ENCODE assay signal across 28 cellular contexts in genomic region chr3:61913657-61914056, GRCh38.
"Had no signal": no experiment of that assay in that cellular context is flagged by ENCODE, and none has a peak within 500 bp of the region (broad histone marks: within the 10 kb centered on the region; RNA-seq: fewer than 3 reads in every experiment).

No MANE protein-coding gene starts in this region.

- H2AFZ ChIP-seq: hepatocyte had no signal

- H3K27me3 ChIP-seq: gastrocnemius medialis, hepatocyte, spleen, suprapubic skin, tibial nerve had no signal

- H3K4me2 ChIP-seq: hepatocyte had no signal

- H3K36me3 ChIP-seq: gastrocnemius medialis, spleen, suprapubic skin, tibial nerve had no signal

- H3K4me3 ChIP-seq: gastrocnemius medialis, hepatocyte, spleen, suprapubic skin, tibial nerve had no signal

- H3K4me1 ChIP-seq: spleen had no signal

- DNase-seq: activated CD4-positive, alpha-beta T cell treated with anti-CD3 and anti-CD28 coated beads for 4 hours; activated CD4-positive, alpha-beta T cell treated with anti-CD3 and anti-CD28 coated beads, Interleukin-2, amount 50 U/mL, for 4 hours; activated naive CD4-positive, alpha-beta T cell; activated T-cell treated with anti-CD3 and anti-CD28 coated beads for 4 hours; activated T-cell treated with anti-CD3 and anti-CD28 coated beads, Interleukin-2, amount 50 U/mL, for 72 hours; anterior cingulate cortex; effector CD8-positive, alpha-beta T cell; gastrocnemius medialis; glutamatergic neuron; islet precursor cell; left colon; mammary epithelial cell; midbrain; naive thymus-derived CD4-positive, alpha-beta T cell; occipital lobe; right cardiac atrium; spleen; stimulated activated naive CD4-positive, alpha-beta T cell; T-helper 9 cell had no signal

- FAIRE-seq: bronchial epithelial cell, colon, endometrium, TTC549 had no signal

- H3K27ac ChIP-seq: hepatocyte, spleen, suprapubic skin, tibial nerve, VCaP had no signal

- ATAC-seq: activated naive CD4-positive, alpha-beta T cell treated with anti-CD3 and anti-CD28 coated beads, Interleukin-2, amount 50 U/mL, for 72 hours; activated T-cell treated with anti-CD3 and anti-CD28 coated beads, Interleukin-2, amount 50 U/mL, for 72 hours; gastrocnemius medialis; left colon; naive thymus-derived CD4-positive, alpha-beta T cell; right cardiac atrium had no signal

- H3K9me3 ChIP-seq: gastrocnemius medialis, spleen, suprapubic skin, tibial nerve had no signal
